9 cellular contexts compared by ENCODE assay signal in genomic region chr9:121266906-121267650, GRCh38. TPM values are rescaled to one million over a fixed set of nuclear protein-coding genes. Genes with fewer than 3 reads are reported as not detected.
A peak's percentile ranks its signal among the peaks of the same experiment; 100 is the strongest.
DNase-seq lines count a peak whose midpoint lies in the region; ATAC-seq, FAIRE-seq and TF ChIP-seq lines count a peak whose summit lies in the region.
"Had no signal": no experiment of that assay in that cellular context is flagged by ENCODE, and none has a peak within 500 bp of the region (broad histone marks: within the 10 kb centered on the region; RNA-seq: fewer than 3 reads in every experiment).

No MANE protein-coding gene starts in this region.

- TF ChIP-seq CTCF in H1 (IDR thresholded peaks at IDR 0.05; ENCODE audit: control extremely low read depth in 1 of 3, insufficient read depth in 1 of 3, low read depth in 1 of 3, low read length in 3 of 3) (no peak), natural killer cell (IDR thresholded peaks at IDR 0.05) (no peak)

- H3K4me1 ChIP-seq in H1 (replicated peaks in 1 of 4; ENCODE audit: control insufficient read depth in 3 of 4, insufficient read depth in 4 of 4, low read length in 3 of 4), result peaks cover 3 to 28% (median 12%) of the 10 kb centered on the region in 4 experiments
- peaks cover 0 to 5% of the 10 kb centered on the region in 2 donors for H3K4me1 ChIP-seq in small intestine (ENCODE audit: control insufficient read depth in 2 of 2, insufficient read depth in 1 of 2, low read depth in 1 of 2, low read length in 1 of 2)

- H3K9me3 Mint-ChIP-seq in natural killer cell, result no peaks in the 10 kb centered on the region

- no peaks in the 10 kb centered on the region for H4K20me1 ChIP-seq in H1 (replicated peaks in 1 of 2; ENCODE audit: control insufficient read depth in 1 of 2, insufficient read depth in 2 of 2, low read length in 2 of 2)

- H2BK15ac ChIP-seq in H1 (ENCODE audit: low read length), result no peak overlapping the region

- peak overlapping the region; percentile 91 to 93 for H3K4me2 ChIP-seq in H1 (ENCODE audit: insufficient read depth in 1 of 2, low read depth in 2 of 2, low read length in 2 of 2)

- peaks cover 16% of the 10 kb centered on the region for H3K23me2 ChIP-seq in H1 (ENCODE audit: low read depth, low read length)

- no peak overlapping the region for H3K56ac ChIP-seq in H1 (replicated peaks; ENCODE audit: insufficient read length, low read depth, low read length)

- H2BK5ac ChIP-seq in H1 (ENCODE audit: low read depth, low read length), result no peak overlapping the region

- 82% methylated on average over 18 of the region's 18 CpGs; no CpG with 5 or more reads in 1 of the 2 experiments for WGBS in H1 (ENCODE audit: extremely low coverage in 1 of 2, insufficient coverage in 1 of 2, insufficient read length in 1 of 2, insufficient replicate concordance in 2 of 2, low coverage in 1 of 2, low lambda C conversion rate in 2 of 2, missing lambda C conversion rate in 1 of 2), 2 experiments
- WGBS in small intestine, 3 donors, result 71 to 79% (median 74%) methylated on average over 18 of the region's 18 CpGs

- peak overlapping the region; percentile 32 to 94 (median 50); a peak in 7 of 8 replicates for H3K4me3 ChIP-seq in H1 (ENCODE audit: extremely low read depth in 1 of 4, insufficient read depth in 2 of 4, low read depth in 3 of 4, low read length in 4 of 4)
- H3K4me3 ChIP-seq in small intestine (ENCODE audit: low read depth in 1 of 2, low read length in 2 of 2), result no peak overlapping the region

- no peaks in the 10 kb centered on the region for H3K36me3 ChIP-seq in H1 (ENCODE audit: control insufficient read depth in 2 of 4, insufficient read depth in 4 of 4, low read length in 3 of 4)
- no peaks in the 10 kb centered on the region for H3K36me3 ChIP-seq in small intestine (ENCODE audit: control insufficient read depth in 2 of 2, insufficient read depth in 2 of 2, low read length in 2 of 2)

- peak overlapping the region; percentile 35 for H2BK12ac ChIP-seq in H1 (ENCODE audit: low read depth, low read length)

- no peaks in the 10 kb centered on the region for H3K79me1 ChIP-seq in H1 (ENCODE audit: low read depth, low read length)

- H2AK5ac ChIP-seq in H1 (ENCODE audit: low read depth, low read length), result no peak overlapping the region

- H4K8ac ChIP-seq in H1 (ENCODE audit: extremely low read depth, insufficient read depth, low read length), result no peak overlapping the region

- peak overlapping the region; percentile 85 for H3K4me3 Mint-ChIP-seq in natural killer cell

- H2BK20ac ChIP-seq in H1 (ENCODE audit: low read length), result no peak overlapping the region

- peak overlapping the region; percentile 79; the same call in 1 of the 2 replicates for H2AFZ ChIP-seq in H1 (ENCODE audit: low read length)

- H4K91ac ChIP-seq in H1 (replicated peaks; ENCODE audit: insufficient read length, low read length), result no peak overlapping the region

- no peak for TF ChIP-seq EP300 in H1 (IDR thresholded peaks at IDR 0.05; ENCODE audit: borderline replicate concordance in 1 of 2, low read depth in 2 of 2, low read length in 2 of 2)

- H3K4me1 Mint-ChIP-seq in natural killer cell, result peaks cover 45 to 47% of the 10 kb centered on the region in 2 donors

- TF ChIP-seq POLR2A in H1 (IDR thresholded peaks at IDR 0.05; ENCODE audit: control extremely low read depth in 1 of 2, low read depth in 2 of 2, low read length in 2 of 2), result no peak

- no peaks in the 10 kb centered on the region for H3K27me3 Mint-ChIP-seq in natural killer cell (ENCODE audit: low read depth in 2 of 2)

- H3K9ac ChIP-seq in H1 (replicated peaks in 1 of 4; ENCODE audit: extremely low read depth in 1 of 4, low read depth in 3 of 4, low read length in 3 of 4), result no peak overlapping the region

- TF ChIP-seq RAD21 in H1 (IDR thresholded peaks at IDR 0.05 in 1 of 2, conservative IDR thresholded peaks at IDR 0.05 in 1 of 2; ENCODE audit: low read depth in 2 of 2, low read length in 2 of 2), result no peak

- no peaks in the 10 kb centered on the region for H3K36me3 Mint-ChIP-seq in natural killer cell

- no peak overlapping the region for H2BK120ac ChIP-seq in H1 (replicated peaks; ENCODE audit: low read depth, low read length)

- DNase-seq in Ammon's horn (ENCODE audit: low spot score) (peak; percentile 74), NCI-H69 (lab: John Stamatoyannopoulos, UW) (peak; percentile 26), H1 (ENCODE audit: low read depth in 1 of 2, low spot score in 2 of 2) (no peak), natural killer cell (no peak), small intestine (no peak)
- no peak for DNase-seq in stimulated activated CD4-positive, alpha-beta T cell treated with anti-CD3 and anti-CD28 coated beads, Interleukin-2, amount 100 ng/mL, for 48 hours
- DNase-seq in stimulated activated naive CD4-positive, alpha-beta T cell (lab: John Stamatoyannopoulos, UW), result no peak
- DNase-seq: GF-D8 had no signal

- no peak for FAIRE-seq in H1 (lab: Jason Lieb, UNC)
- no peak for FAIRE-seq in small intestine (lab: Jason Lieb, UNC)

- CTCF ChIA-PET in H1 (lab: Charles Lee; ENCODE audit: partially characterized antibody), result interaction anchor here (0.7 to 6.1 kb wide), 16 partner anchors 10 to 347 kb away, joined by 3 to 53 read pairs (median 5); no protein-coding TSS in a partner anchor

- H3K27ac Mint-ChIP-seq in natural killer cell, result peak overlapping the region in 1 of 2 donors; percentile 93

- H4K5ac ChIP-seq in H1 (ENCODE audit: insufficient read length, low read depth, low read length), result no peak overlapping the region

- POLR2A ChIA-PET in H1 (lab: Charles Lee; ENCODE audit: partially characterized antibody), result interaction anchor here (1.3 to 2.6 kb wide), 3 partner anchors 19 to 46 kb away, joined by 5 to 19 read pairs (median 7); no protein-coding TSS in a partner anchor

- ATAC-seq in natural killer cell (no peak), GM21381 (IDR thresholded peaks at IDR 0.05; ENCODE audit: unreplicated experiment) (no peak)

- H3K27me3 ChIP-seq in H1 (replicated peaks in 1 of 4; ENCODE audit: control insufficient read depth in 3 of 4, extremely low read depth in 1 of 4, insufficient read depth in 3 of 4, low read length in 3 of 4), result peaks cover 0 to 30% (median 22%) of the 10 kb centered on the region in 4 experiments; a peak in 6 of 7 replicates
- H3K27me3 ChIP-seq in small intestine (ENCODE audit: control insufficient read depth in 2 of 2, insufficient read depth in 2 of 2, low read length in 2 of 2), result no peaks in the 10 kb centered on the region

- H3K27ac ChIP-seq in H1 (ENCODE audit: low read depth, low read length) (no peak overlapping the region), small intestine (ENCODE audit: low read depth in 1 of 2, low read length in 1 of 2) (no peak overlapping the region)

- no peak overlapping the region for H3K23ac ChIP-seq in H1 (ENCODE audit: insufficient read length)

- H3K79me2 ChIP-seq in H1 (ENCODE audit: control insufficient read depth in 1 of 2, insufficient read depth in 2 of 2, low read length in 2 of 2), result peaks cover 0 to 5% of the 10 kb centered on the region in 2 experiments; a peak in 1 of 4 replicates

- H3K9me3 ChIP-seq in H1 (ENCODE audit: insufficient read depth in 2 of 2, low read depth in 1 of 2, low read length in 1 of 2) (no peaks in the 10 kb centered on the region), small intestine (ENCODE audit: control insufficient read depth, low read depth) (no peaks in the 10 kb centered on the region)

- H3K4ac ChIP-seq in H1 (replicated peaks; ENCODE audit: insufficient read length, low read depth, low read length), result no peak overlapping the region

- intact Hi-C loops in natural killer cell (cut with micrococcal nuclease), result no loop called here

- no peak overlapping the region for H3K14ac ChIP-seq in H1 (ENCODE audit: insufficient read length)

- no peak overlapping the region for H3K18ac ChIP-seq in H1 (ENCODE audit: extremely low read depth, low read length)

TF ChIP-seq in H1, 55 proteins besides CTCF, POLR2A, EP300 and RAD21:
- TF ChIP-seq HDAC6 (IDR thresholded peaks at IDR 0.05; ENCODE audit: low read depth, low read length) (no peak), SIRT6 (IDR thresholded peaks at IDR 0.05; ENCODE audit: low read length) (no peak), SUZ12 (IDR thresholded peaks at IDR 0.05; ENCODE audit: low read length) (0 out of 2 replicates have a peak, but pooled peaks have one; percentile 3), TAF7 (optimal IDR thresholded peaks at IDR 0.05; ENCODE audit: borderline replicate concordance, low read depth, low read length) (no peak)

RNA-seq across cellular contexts. Expression of gene GSN, which starts 0.9 kb away (rescaled TPM):
- 49.7 and 52.3 TPM in 2 replicates for total RNA-seq in H1 (2021; fragmentation: NEBNext Ultra II Directional; extraction: Animal tissue kit (Norgen Biotek cat#: 25700))
- 94.5 and 107 TPM in 2 replicates for polyA plus RNA-seq in H1 (2011; rRNA removed)
- polyA plus RNA-seq in H1 (2011; cell fraction: cytosol; rRNA removed), result 101 TPM
- 135 TPM for polyA plus RNA-seq in H1 (2011; cell fraction: nucleus; rRNA removed)
- 54.3 to 109 TPM (median 91.7 TPM) in 4 replicates for polyA plus RNA-seq in H1 (2012, experiment 1 of 2)
- 62.4 TPM for polyA plus RNA-seq in H1 (2012, experiment 2 of 2)
- 15.2 TPM for polyA plus RNA-seq in H1 (2013, experiment 1 of 2)
- 14.2 TPM for polyA plus RNA-seq in H1 (2013, experiment 2 of 2)
- 113 and 127 TPM in 2 replicates for polyA minus RNA-seq in H1 (2011; rRNA and poly(A)+ RNA removed)
- 70.7 TPM for polyA minus RNA-seq in H1 (2011; cell fraction: cytosol; rRNA and poly(A)+ RNA removed)
- 53.4 TPM for polyA minus RNA-seq in H1 (2011; cell fraction: nucleus; rRNA and poly(A)+ RNA removed)
- total RNA-seq in natural killer cell, result 100 to 1,000 TPM in 2 of 3 donors, 10 to 100 TPM in 1; 92.9 to 103 (median 103) TPM
- 100 to 1,000 TPM; 196 to 380 (median 205) TPM for polyA plus RNA-seq in small intestine

Comparison
In these comparisons a context has a peak if more than half of its experiments do, and no peak if none do; other contexts are left out.
1. DNase-seq: peak in Ammon's horn (single experiment) and NCI-H69 (single experiment); none in H1 (0 of 2), natural killer cell (single experiment), small intestine (single experiment), stimulated activated CD4-positive, alpha-beta T cell treated with anti-CD3 and anti-CD28 coated beads, Interleukin-2, amount 100 ng/mL, for 48 hours (0 of 2) and stimulated activated naive CD4-positive, alpha-beta T cell (0 of 6).
2. H3K4me3 ChIP-seq: peak in H1 (4 of 4); none in small intestine (0 of 2).